ENCODE assay signal across 8 cellular contexts in genomic region chr7:101882595-101883564, GRCh38.
A peak's percentile ranks its signal among the peaks of the same experiment; 100 is the strongest.
DNase-seq lines count a peak whose midpoint lies in the region; ATAC-seq and TF ChIP-seq lines count a peak whose summit lies in the region.

No MANE protein-coding gene starts in this region.

- H3K36me3 ChIP-seq in gastrocnemius medialis, result no peaks in the 10 kb centered on the region

- 26% methylated on average over 18 of the region's 18 CpGs for WGBS in right cardiac atrium

- H3K9me3 ChIP-seq in right cardiac atrium (ENCODE audit: control insufficient read depth, low read length), result no peaks in the 10 kb centered on the region
- no peaks in the 10 kb centered on the region for H3K9me3 ChIP-seq in gastrocnemius medialis

- in situ Hi-C loops in gastrocnemius medialis (cut with MboI; ENCODE audit: low sequenced_read_pairs in 4 of 4) (no loop called here), GM13976 (cut with MboI; ENCODE audit: low sequenced_read_pairs, unreplicated experiment) (no loop called here)

- ATAC-seq in right cardiac atrium (peak; percentile 93 to 97), gastrocnemius medialis (peak; percentile 89 to 95), GM19397 (IDR thresholded peaks at IDR 0.05; ENCODE audit: unreplicated experiment) (no peak), GM19467 (IDR thresholded peaks at IDR 0.05; ENCODE audit: unreplicated experiment) (no peak)

- H3K4me3 ChIP-seq in right cardiac atrium (ENCODE audit: low read length), result no peak overlapping the region
- H3K4me3 ChIP-seq in gastrocnemius medialis, result peak overlapping the region in 3 of 4 donors; percentile 7 to 34 (median 16)

- H3K27me3 ChIP-seq in right cardiac atrium (ENCODE audit: control insufficient read depth, insufficient read depth) (no peaks in the 10 kb centered on the region), gastrocnemius medialis (no peaks in the 10 kb centered on the region)

- peak; percentile 43 to 54 for TF ChIP-seq POLR2A in gastrocnemius medialis (IDR thresholded peaks at IDR 0.05)

- TF ChIP-seq CTCF in gastrocnemius medialis (IDR thresholded peaks at IDR 0.05 in 4 of 5, conservative IDR thresholded peaks at IDR 0.05 in 1 of 5) (peak in 1 of 5 experiments; percentile 20), GM13976 (IDR thresholded peaks at IDR 0.05; ENCODE audit: borderline replicate concordance, control extremely low read depth, extremely low read depth, insufficient read depth, missing control alignments) (no peak)

- intact Hi-C loops in right cardiac atrium (cut with DNase I) (no loop called here), gastrocnemius medialis (cut with DNase I; ENCODE audit: low total_unique reads) (loop anchor here (10.0 kb wide), 1 partner anchor 262 kb away; no protein-coding TSS in a partner anchor)

- H3K4me1 ChIP-seq in right cardiac atrium (ENCODE audit: control insufficient read depth, insufficient read depth, low read length) (peaks cover 17% of the 10 kb centered on the region), gastrocnemius medialis (peaks cover 59 to 65% of the 10 kb centered on the region in 2 donors)

- peak overlapping the region; percentile 95 for H3K27ac ChIP-seq in right cardiac atrium (ENCODE audit: low read length)
- H3K27ac ChIP-seq in gastrocnemius medialis, result peak overlapping the region; percentile 92 to 95 (median 94)

- DNase-seq in Daoy (ENCODE audit: low read depth) (peak; percentile 100), NCI-H2171 treated with DMSO at 0.1 percent for 48 hours (lab: John Stamatoyannopoulos, UW) (peak; percentile 62), astrocyte of the hippocampus (ENCODE audit: low read depth, low spot score) (peak; percentile 98), right cardiac atrium (peak; percentile 86 to 91 (median 89)), gastrocnemius medialis (peak; percentile 93 to 95), GM13976 (ENCODE audit: low spot score) (no peak)

Comparison
In these comparisons a context has a peak if more than half of its experiments do, and no peak if none do; other contexts are left out.
1. ATAC-seq: peak in right cardiac atrium (2 of 2) and gastrocnemius medialis (2 of 2); none in GM19397 (single experiment) and GM19467 (single experiment).